Comparison of ENCODE assay signal across 15 cellular contexts in the genomic region with DNA sequence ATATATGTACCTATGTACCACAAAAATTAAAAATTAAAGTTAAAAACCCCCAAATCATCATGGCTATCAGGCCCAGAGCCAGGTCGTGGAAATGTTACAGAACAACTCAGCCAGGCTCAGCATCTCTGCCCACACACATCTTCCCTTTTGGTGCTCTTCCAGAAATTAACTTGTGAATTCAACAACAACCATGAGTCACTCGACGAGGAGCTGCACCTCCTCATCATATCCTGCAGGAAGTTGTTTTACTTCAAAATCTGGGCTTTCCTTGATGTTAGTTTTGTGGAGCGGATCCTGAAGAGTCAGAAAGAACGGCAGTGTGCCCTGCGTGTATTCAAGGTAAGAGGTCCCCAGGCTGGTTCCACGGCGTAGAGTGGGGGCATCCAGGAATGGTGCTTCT. TPM values are rescaled to one million over a fixed set of nuclear protein-coding genes. Genes with fewer than 3 reads are reported as not detected.
A peak's percentile ranks its signal among the peaks of the same experiment; 100 is the strongest.
DNase-seq lines count a peak whose midpoint lies in the region; ATAC-seq and TF ChIP-seq lines count a peak whose summit lies in the region.
"Had no signal": no experiment of that assay in that cellular context is flagged by ENCODE, and none has a peak within 500 bp of the region (broad histone marks: within the 10 kb centered on the region; RNA-seq: fewer than 3 reads in every experiment).

No MANE protein-coding gene starts in this region.

- H2AFZ ChIP-seq in IMR-90 (replicated peaks; ENCODE audit: low read length, poor library complexity) = no peak overlapping the region
- H2AFZ ChIP-seq: parathyroid adenoma had no signal

- dilution Hi-C loops in IMR-90 (cut with HindIII; ENCODE audit: low sequenced_read_pairs, unreplicated experiment) = no loop called here

- H2BK15ac ChIP-seq in IMR-90 (ENCODE audit: low read depth, low read length) = no peak overlapping the region

- H3K9ac ChIP-seq in IMR-90 (ENCODE audit: low read depth, low read length) = no peak overlapping the region
- H3K9ac ChIP-seq: parathyroid adenoma had no signal

- H3K14ac ChIP-seq in IMR-90 (replicated peaks; ENCODE audit: low read depth, low read length) = no peak overlapping the region

- H4K8ac ChIP-seq in IMR-90 (ENCODE audit: low read depth in 2 of 2, low read length in 2 of 2) = no peak overlapping the region

- no peak overlapping the region for H2BK20ac ChIP-seq in IMR-90 (ENCODE audit: low read depth, low read length)

- no peaks in the 10 kb centered on the region for H3K9me3 ChIP-seq in IMR-90 (ENCODE audit: control insufficient read depth, insufficient read depth, low read length)
- H3K9me3 ChIP-seq: adrenal gland had no signal

- WGBS in IMR-90 (ENCODE audit: extremely low coverage in 2 of 2, insufficient read length in 1 of 2), 2 experiments = 81% methylated on average over 3 of the region's 8 CpGs; no CpG with 5 or more reads in 1 of the 2 experiments

- H4K5ac ChIP-seq in IMR-90 (ENCODE audit: low read depth, low read length) = no peak overlapping the region

- in situ Hi-C loops in IMR-90 (cut with MboI; ENCODE audit: low sequenced_read_pairs) = no loop called here

- H3K27me3 ChIP-seq in IMR-90 (ENCODE audit: control insufficient read depth, insufficient read depth, low read length) = peaks cover 8% of the 10 kb centered on the region

- H3K4ac ChIP-seq in IMR-90 (ENCODE audit: low read depth, low read length) = no peak overlapping the region

- no peaks in the 10 kb centered on the region for H3K4me1 ChIP-seq in IMR-90 (ENCODE audit: control insufficient read depth, insufficient read depth, low read length)
- H3K4me1 ChIP-seq: adrenal gland, parathyroid adenoma had no signal

- H2AK5ac ChIP-seq in IMR-90 (ENCODE audit: low read depth, low read length) = no peak overlapping the region

- no peak for TF ChIP-seq CTCF in IMR-90 (conservative IDR thresholded peaks at IDR 0.05; ENCODE audit: low read depth, low read length)
- TF ChIP-seq CTCF in GM10248 (IDR thresholded peaks at IDR 0.05; ENCODE audit: control extremely low read depth, extremely low read depth, low read depth, missing control alignments) = no peak

- H3K27ac ChIP-seq in IMR-90 (ENCODE audit: insufficient read depth, low read length) = no peak overlapping the region
- H3K27ac ChIP-seq: adrenal gland, parathyroid adenoma, SK-N-MC had no signal

- no peaks in the 10 kb centered on the region for H3K79me1 ChIP-seq in IMR-90 (ENCODE audit: low read depth in 1 of 2, low read length in 2 of 2)

- H3K23ac ChIP-seq in IMR-90 (ENCODE audit: low read depth, low read length) = no peak overlapping the region

- no peak overlapping the region for H3K4me3 ChIP-seq in IMR-90 (ENCODE audit: insufficient read depth, low read depth, low read length)
- H3K4me3 ChIP-seq: adrenal gland, SK-N-MC had no signal

- POLR2A ChIA-PET in IMR-90 (lab: Charles Lee; ENCODE audit: unreplicated experiment) (no interaction called here), GM10248 (lab: Yijun Ruan, JAX) (no interaction called here)

- H3K36me3 ChIP-seq in IMR-90 (ENCODE audit: control insufficient read depth, insufficient read depth, low read length) = no peaks in the 10 kb centered on the region
- H3K36me3 ChIP-seq: adrenal gland had no signal

- H2BK5ac ChIP-seq in IMR-90 (ENCODE audit: low read depth, low read length, poor library complexity, severe bottlenecking) = no peak overlapping the region

- ATAC-seq in IMR-90 (ENCODE audit: low read depth) (no peak), GM18511 (IDR thresholded peaks at IDR 0.05; ENCODE audit: unreplicated experiment) (no peak)
- ATAC-seq: WTC11 had no signal

- no TSS peak for BruUV-seq in IMR-90 (replicated peaks; lab: Mats Ljungman, UMichigan)

- no peak overlapping the region for H3K56ac ChIP-seq in IMR-90 (ENCODE audit: extremely low read depth, insufficient read depth, low read length)

- no peaks in the 10 kb centered on the region for H3K9me1 ChIP-seq in IMR-90 (ENCODE audit: insufficient read depth, low read length)

- H2AK9ac ChIP-seq in IMR-90 (replicated peaks; ENCODE audit: low read depth, low read length, poor library complexity) = no peak overlapping the region

- CTCF ChIA-PET in IMR-90 (lab: Yijun Ruan, JAX) = interaction anchor here (1.6 kb wide), 1 partner anchor 14 kb away, joined by 3 read pairs; no protein-coding TSS in a partner anchor
- CTCF ChIA-PET in GM10248 (lab: Yijun Ruan, JAX) = interaction anchor here (0.8 kb wide), 1 partner anchor 8 kb away, joined by 3 read pairs; no protein-coding TSS in a partner anchor

- intact Hi-C loops in IMR-90 (cut with micrococcal nuclease) = no loop called here

- no peak overlapping the region for H2BK120ac ChIP-seq in IMR-90 (ENCODE audit: low read depth, low read length)

- no peak overlapping the region for H3K18ac ChIP-seq in IMR-90 (ENCODE audit: low read depth, low read length)

- no peak for TF ChIP-seq RAD21 in IMR-90 (IDR thresholded peaks at IDR 0.05; ENCODE audit: low read length)

- no peak for TF ChIP-seq POLR2A in IMR-90 (IDR thresholded peaks at IDR 0.05; ENCODE audit: low read depth, low read length)

- H4K91ac ChIP-seq in IMR-90 (ENCODE audit: insufficient read depth, low read depth, low read length) = no peak overlapping the region

- no peaks in the 10 kb centered on the region for H4K20me1 ChIP-seq in IMR-90 (ENCODE audit: insufficient read depth, low read length)

- no peak overlapping the region for H3K4me2 ChIP-seq in IMR-90 (ENCODE audit: low read depth, low read length)

- DNase-seq in AG08396 (ENCODE audit: low spot score) (peak; percentile 63), IMR-90 (peak; percentile 63), dermis microvascular lymphatic vessel endothelial cell (ENCODE audit: low read depth in 2 of 2) (peak; percentile 80 to 90), kidney glomerular epithelial cell (lab: John Stamatoyannopoulos, UW) (peak; percentile 19), medulla oblongata (ENCODE audit: extremely low spot score) (no peak), GM10248 (ENCODE audit: extremely low spot score) (no peak)
- DNase-seq in stimulated activated CD4-positive, alpha-beta T cell treated with anti-CD3 and anti-CD28 coated beads, Interleukin-2, amount 100 ng/mL, for 24 hours = no peak
- DNase-seq: adrenal gland; DMS79; effector CD8-positive, alpha-beta T cell; NCI-H1436 treated with DMSO at 0.1 percent for 48 hours had no signal

TF ChIP-seq in IMR-90, 13 proteins besides CTCF, POLR2A, EP300 and RAD21:
- TF ChIP-seq, protein P1, sequence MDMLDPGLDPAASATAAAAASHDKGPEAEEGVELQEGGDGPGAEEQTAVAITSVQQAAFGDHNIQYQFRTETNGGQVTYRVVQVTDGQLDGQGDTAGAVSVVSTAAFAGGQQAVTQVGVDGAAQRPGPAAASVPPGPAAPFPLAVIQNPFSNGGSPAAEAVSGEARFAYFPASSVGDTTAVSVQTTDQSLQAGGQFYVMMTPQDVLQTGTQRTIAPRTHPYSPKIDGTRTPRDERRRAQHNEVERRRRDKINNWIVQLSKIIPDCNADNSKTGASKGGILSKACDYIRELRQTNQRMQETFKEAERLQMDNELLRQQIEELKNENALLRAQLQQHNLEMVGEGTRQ (IDR thresholded peaks at IDR 0.05; ENCODE audit: low read depth, low read length) = no peak

RNA-seq across cellular contexts. Expression of a gene that starts 10.6 kb away (rescaled TPM):
- total RNA-seq in IMR-90 (2012; rRNA removed) (not detected in 2 replicates), dermis microvascular lymphatic vessel endothelial cell (11.6 and 34.6 TPM in 2 replicates)
- polyA plus RNA-seq in IMR-90 (2012; rRNA removed) = not detected in 2 replicates
- polyA plus RNA-seq in IMR-90 (2012; cell fraction: cytosol; rRNA removed) = not detected in 2 replicates
- polyA plus RNA-seq in IMR-90 (2012; cell fraction: nucleus; rRNA removed; ENCODE audit: low replicate concordance) = not detected in 2 replicates
- total RNA-seq: WTC11 had no signal

RNA-seq across cellular contexts. Expression of a gene that starts 30.8 kb away (rescaled TPM):
- 1.7 and 3.9 TPM in 2 replicates for total RNA-seq in IMR-90 (2012; rRNA removed)
- 0.50 and 1.3 TPM in 2 replicates for polyA plus RNA-seq in IMR-90 (2012; rRNA removed)
- 1.3 and 2.5 TPM in 2 replicates for polyA plus RNA-seq in IMR-90 (2012; cell fraction: cytosol; rRNA removed)
- polyA plus RNA-seq in IMR-90 (2012; cell fraction: nucleus; rRNA removed; ENCODE audit: low replicate concordance) = 1.5 and 1.9 TPM in 2 replicates
- 1.5 and 4.7 TPM in 2 replicates for total RNA-seq in dermis microvascular lymphatic vessel endothelial cell

RNA-seq across cellular contexts. Expression of a gene that starts 44.9 kb away (rescaled TPM):
- total RNA-seq in IMR-90 (2012; rRNA removed) = not detected in 2 replicates
- polyA plus RNA-seq in IMR-90 (2012; rRNA removed) = not detected in 2 replicates
- polyA plus RNA-seq in IMR-90 (2012; cell fraction: cytosol; rRNA removed) = not detected in 2 replicates
- not detected in 2 replicates for polyA plus RNA-seq in IMR-90 (2012; cell fraction: nucleus; rRNA removed; ENCODE audit: low replicate concordance)
- not detected in 2 replicates for total RNA-seq in dermis microvascular lymphatic vessel endothelial cell

Comparison
In these comparisons a context has a peak if more than half of its experiments do, and no peak if none do; other contexts are left out.
1. DNase-seq: peak in AG08396 (single experiment), IMR-90 (single experiment), dermis microvascular lymphatic vessel endothelial cell (2 of 2) and kidney glomerular epithelial cell (single experiment); none in medulla oblongata (single experiment), GM10248 (single experiment) and stimulated activated CD4-positive, alpha-beta T cell treated with anti-CD3 and anti-CD28 coated beads, Interleukin-2, amount 100 ng/mL, for 24 hours (0 of 2).
2. RNA of a gene that starts 10.6 kb away (total RNA-seq): 11.6 to 34.6 TPM in dermis microvascular lymphatic vessel endothelial cell; not detected in IMR-90; every median in the first group is over 10 times any median in the second.